ENCODE assay signal across 19 cellular contexts in genomic region chr12:55697686-55698085, GRCh38.
"Had no signal": no experiment of that assay in that cellular context is flagged by ENCODE, and none has a peak within 500 bp of the region (broad histone marks: within the 10 kb centered on the region; RNA-seq: fewer than 3 reads in every experiment).

No MANE protein-coding gene starts in this region.

- H3K4me1 ChIP-seq: neural progenitor cell, prostate gland, testis, upper lobe of left lung had no signal

- H3K4me3 ChIP-seq: neural progenitor cell, prostate gland, testis, upper lobe of left lung had no signal

- H3K9me3 Mint-ChIP-seq: activated CD4-positive, alpha-beta T cell treated with anti-CD3 and anti-CD28 coated beads, Interleukin-2, amount 10 ng/mL, durations not matched to agents 7 days and 5 days; activated CD8-positive, alpha-beta T cell treated with anti-CD3 and anti-CD28 coated beads for 36 hours; mesothelial cell of epicardium; naive thymus-derived CD8-positive, alpha-beta T cell; neural progenitor cell; stimulated activated naive B cell treated with anti-CD40 and anti-IgM and Interleukin-4, amounts not matched to agents 10 μg/mL and 1 μg/mL and 100 μg/mL, for 72 hours had no signal

- H3K27ac Mint-ChIP-seq: activated CD4-positive, alpha-beta T cell treated with anti-CD3 and anti-CD28 coated beads, Interleukin-2, amount 10 ng/mL, durations not matched to agents 7 days and 5 days; activated CD8-positive, alpha-beta memory T cell treated with anti-CD3 and anti-CD28 coated beads, Interleukin-2, amount 10 ng/mL, durations not matched to agents 7 days and 5 days; activated CD8-positive, alpha-beta T cell treated with anti-CD3 and anti-CD28 coated beads for 36 hours; mesothelial cell of epicardium; neural progenitor cell had no signal

- H3K27me3 Mint-ChIP-seq: activated CD4-positive, alpha-beta T cell treated with anti-CD3 and anti-CD28 coated beads, Interleukin-2, amount 10 ng/mL, durations not matched to agents 7 days and 5 days; activated CD8-positive, alpha-beta memory T cell treated with anti-CD3 and anti-CD28 coated beads, Interleukin-2, amount 10 ng/mL, durations not matched to agents 7 days and 5 days; activated CD8-positive, alpha-beta T cell treated with anti-CD3 and anti-CD28 coated beads for 36 hours; naive thymus-derived CD8-positive, alpha-beta T cell had no signal

- H3K9me3 ChIP-seq: prostate gland, SK-N-SH, testis, upper lobe of left lung had no signal

- ATAC-seq: activated CD4-positive, CD25-positive, alpha-beta regulatory T cell treated with anti-CD3 and anti-CD28 coated beads, Interleukin-2, amount 50 U/mL, for 24 hours; activated CD8-positive, alpha-beta memory T cell treated with anti-CD3 and anti-CD28 coated beads, Interleukin-2, amount 10 ng/mL, durations not matched to agents 7 days and 5 days; activated CD8-positive, alpha-beta T cell treated with anti-CD3 and anti-CD28 coated beads for 36 hours; left lobe of liver; naive thymus-derived CD8-positive, alpha-beta T cell; stimulated activated naive B cell treated with anti-CD40 and anti-IgM and Interleukin-4, amounts not matched to agents 10 μg/mL and 1 μg/mL and 100 μg/mL, for 72 hours had no signal

- DNase-seq: activated CD4-positive, alpha-beta T cell treated with anti-CD3 and anti-CD28 coated beads, Interleukin-2, amount 10 ng/mL, durations not matched to agents 7 days and 5 days; activated CD8-positive, alpha-beta memory T cell treated with anti-CD3 and anti-CD28 coated beads, Interleukin-2, amount 10 ng/mL, durations not matched to agents 7 days and 5 days; activated CD8-positive, alpha-beta T cell treated with anti-CD3 and anti-CD28 coated beads for 36 hours; activated naive CD4-positive, alpha-beta T cell; activated T-cell treated with anti-CD3 and anti-CD28 coated beads for 4 hours; amygdala; kidney; SK-N-SH; small intestine; stimulated activated CD4-positive, alpha-beta T cell treated with anti-CD3 and anti-CD28 coated beads, Interleukin-15, amount 100 ng/mL, for 24 hours; stimulated activated naive B cell treated with anti-CD40 and anti-IgM and Interleukin-4, amounts not matched to agents 10 μg/mL and 1 μg/mL and 100 μg/mL, for 72 hours; testis; upper lobe of left lung had no signal

- H3K4me3 Mint-ChIP-seq: activated CD4-positive, alpha-beta T cell treated with anti-CD3 and anti-CD28 coated beads, Interleukin-2, amount 10 ng/mL, durations not matched to agents 7 days and 5 days; activated CD8-positive, alpha-beta memory T cell treated with anti-CD3 and anti-CD28 coated beads, Interleukin-2, amount 10 ng/mL, durations not matched to agents 7 days and 5 days; activated CD8-positive, alpha-beta T cell treated with anti-CD3 and anti-CD28 coated beads for 36 hours; mesothelial cell of epicardium; naive thymus-derived CD8-positive, alpha-beta T cell; neural progenitor cell; stimulated activated naive B cell treated with anti-CD40 and anti-IgM and Interleukin-4, amounts not matched to agents 10 μg/mL and 1 μg/mL and 100 μg/mL, for 72 hours had no signal

- H3K36me3 Mint-ChIP-seq: activated CD8-positive, alpha-beta memory T cell treated with anti-CD3 and anti-CD28 coated beads, Interleukin-2, amount 10 ng/mL, durations not matched to agents 7 days and 5 days; mesothelial cell of epicardium; naive thymus-derived CD8-positive, alpha-beta T cell; stimulated activated naive B cell treated with anti-CD40 and anti-IgM and Interleukin-4, amounts not matched to agents 10 μg/mL and 1 μg/mL and 100 μg/mL, for 72 hours had no signal

- H3K27me3 ChIP-seq: neural progenitor cell, testis, upper lobe of left lung had no signal

- H3K4me1 Mint-ChIP-seq: activated CD4-positive, alpha-beta T cell treated with anti-CD3 and anti-CD28 coated beads, Interleukin-2, amount 10 ng/mL, durations not matched to agents 7 days and 5 days; activated CD8-positive, alpha-beta memory T cell treated with anti-CD3 and anti-CD28 coated beads, Interleukin-2, amount 10 ng/mL, durations not matched to agents 7 days and 5 days; mesothelial cell of epicardium; neural progenitor cell had no signal

- H3K27ac ChIP-seq: neural progenitor cell, prostate gland, testis, upper lobe of left lung had no signal

- H3K36me3 ChIP-seq: neural progenitor cell, prostate gland, upper lobe of left lung had no signal
